1 cellular context compared by ENCODE assay signal in the genomic region with DNA sequence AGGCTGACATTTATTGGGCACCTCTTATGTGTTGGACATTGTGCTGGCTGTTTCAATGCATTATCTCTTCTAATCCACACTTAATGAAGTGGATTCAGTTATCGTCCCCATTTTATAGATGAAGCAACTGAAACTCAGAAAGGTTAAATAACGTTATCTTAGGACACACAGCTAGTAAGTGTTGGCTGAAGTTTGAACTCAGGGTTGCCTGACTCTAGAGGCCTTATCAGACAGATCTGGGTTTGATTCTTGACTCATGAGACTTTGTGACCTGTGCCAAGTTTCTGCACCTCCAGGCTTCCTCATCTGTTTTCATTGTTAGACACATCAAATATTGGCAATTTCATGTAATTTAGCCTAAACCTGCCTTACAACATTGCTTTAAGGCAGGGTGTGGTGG.
TF ChIP-seq lines count a peak whose summit lies in the region.

No MANE protein-coding gene starts in this region.

TF ChIP-seq in endothelial cell of umbilical vein, 7 proteins besides CTCF, POLR2A, EP300 and RAD21:
- TF ChIP-seq FOS (IDR thresholded peaks at IDR 0.05; ENCODE audit: borderline replicate concordance, insufficient read depth, low read length) (no peak), GATA2 (IDR thresholded peaks at IDR 0.05; ENCODE audit: insufficient read depth, insufficient read length, low read depth, low read length) (peak; percentile 81)
